1 cellular context compared by ENCODE assay signal in genomic region chr3:126524429-126524988, GRCh38.
TF ChIP-seq lines count a peak whose summit lies in the region.

No MANE protein-coding gene starts in this region.

TF ChIP-seq in endothelial cell of umbilical vein, 7 proteins besides CTCF, POLR2A, EP300 and RAD21:
- TF ChIP-seq MAX (IDR thresholded peaks at IDR 0.05; ENCODE audit: insufficient read depth, insufficient read length) (no peak), JUN (IDR thresholded peaks at IDR 0.05; ENCODE audit: borderline replicate concordance, insufficient read depth, insufficient read length, low read depth) (no peak), FOS (IDR thresholded peaks at IDR 0.05; ENCODE audit: borderline replicate concordance, insufficient read depth, low read length) (no peak), EZH2 (IDR thresholded peaks at IDR 0.05; ENCODE audit: borderline replicate concordance, low read depth, low read length, severe bottlenecking) (no peak), GATA2 (IDR thresholded peaks at IDR 0.05; ENCODE audit: insufficient read depth, insufficient read length, low read depth, low read length) (no peak), POLR2AphosphoS5 (IDR thresholded peaks at IDR 0.05; ENCODE audit: insufficient read depth, low read depth, low read length) (no peak), MYC (IDR thresholded peaks at IDR 0.05; ENCODE audit: low read depth, low read length) (no peak)
